In the genomic region with DNA sequence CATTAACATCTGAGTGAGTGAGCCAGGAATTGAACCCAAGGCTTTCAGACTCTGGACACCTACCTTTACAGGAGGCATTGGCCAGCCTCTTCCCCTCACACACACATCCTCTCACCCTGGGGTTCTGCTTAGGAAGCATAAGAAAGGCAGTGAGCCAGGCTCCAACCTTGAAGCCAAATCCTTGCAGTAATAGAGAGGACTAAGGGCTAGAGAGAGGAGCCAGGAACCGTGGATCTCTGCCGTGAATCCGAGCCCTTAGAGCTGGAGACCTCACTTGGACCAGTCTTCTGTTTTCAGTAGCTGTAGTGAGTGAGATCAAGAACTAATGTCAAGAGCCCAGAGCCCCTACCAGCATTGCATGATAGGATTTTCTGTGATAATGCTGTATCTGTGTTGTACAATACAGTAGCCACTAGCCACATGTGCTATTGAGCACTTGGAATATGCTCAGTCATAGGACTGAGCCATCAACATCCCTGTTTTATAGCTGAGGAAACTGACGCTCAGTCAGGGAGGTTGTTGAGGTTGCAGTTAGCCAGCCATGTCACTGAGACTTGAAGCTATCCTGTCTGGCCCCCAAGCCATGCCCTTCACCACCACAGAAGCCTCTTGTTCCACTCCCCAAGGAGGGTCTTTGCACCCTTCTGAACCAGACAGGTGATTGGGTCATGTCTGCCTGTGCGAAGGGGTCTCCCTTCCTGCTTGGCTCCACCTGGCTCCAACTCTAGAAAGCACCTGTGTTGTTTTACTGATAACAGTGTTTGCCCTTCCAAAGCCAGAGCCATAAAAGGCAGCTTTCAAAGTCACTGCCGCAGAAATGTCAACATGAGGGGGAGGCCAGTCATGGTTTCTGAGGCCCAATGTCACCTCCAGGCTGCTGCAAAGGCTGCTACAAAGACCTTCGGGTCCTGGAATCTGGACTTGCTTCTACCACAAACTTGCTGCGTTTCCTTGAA, we compare ENCODE assay signal across 1 cellular context.
TF ChIP-seq lines count a peak whose summit lies in the region.

No MANE protein-coding gene starts in this region.

TF ChIP-seq in K562, 482 proteins besides CTCF, POLR2A, EP300 and RAD21 (continued from another document and continues in another):
- TF ChIP-seq, protein P1, sequence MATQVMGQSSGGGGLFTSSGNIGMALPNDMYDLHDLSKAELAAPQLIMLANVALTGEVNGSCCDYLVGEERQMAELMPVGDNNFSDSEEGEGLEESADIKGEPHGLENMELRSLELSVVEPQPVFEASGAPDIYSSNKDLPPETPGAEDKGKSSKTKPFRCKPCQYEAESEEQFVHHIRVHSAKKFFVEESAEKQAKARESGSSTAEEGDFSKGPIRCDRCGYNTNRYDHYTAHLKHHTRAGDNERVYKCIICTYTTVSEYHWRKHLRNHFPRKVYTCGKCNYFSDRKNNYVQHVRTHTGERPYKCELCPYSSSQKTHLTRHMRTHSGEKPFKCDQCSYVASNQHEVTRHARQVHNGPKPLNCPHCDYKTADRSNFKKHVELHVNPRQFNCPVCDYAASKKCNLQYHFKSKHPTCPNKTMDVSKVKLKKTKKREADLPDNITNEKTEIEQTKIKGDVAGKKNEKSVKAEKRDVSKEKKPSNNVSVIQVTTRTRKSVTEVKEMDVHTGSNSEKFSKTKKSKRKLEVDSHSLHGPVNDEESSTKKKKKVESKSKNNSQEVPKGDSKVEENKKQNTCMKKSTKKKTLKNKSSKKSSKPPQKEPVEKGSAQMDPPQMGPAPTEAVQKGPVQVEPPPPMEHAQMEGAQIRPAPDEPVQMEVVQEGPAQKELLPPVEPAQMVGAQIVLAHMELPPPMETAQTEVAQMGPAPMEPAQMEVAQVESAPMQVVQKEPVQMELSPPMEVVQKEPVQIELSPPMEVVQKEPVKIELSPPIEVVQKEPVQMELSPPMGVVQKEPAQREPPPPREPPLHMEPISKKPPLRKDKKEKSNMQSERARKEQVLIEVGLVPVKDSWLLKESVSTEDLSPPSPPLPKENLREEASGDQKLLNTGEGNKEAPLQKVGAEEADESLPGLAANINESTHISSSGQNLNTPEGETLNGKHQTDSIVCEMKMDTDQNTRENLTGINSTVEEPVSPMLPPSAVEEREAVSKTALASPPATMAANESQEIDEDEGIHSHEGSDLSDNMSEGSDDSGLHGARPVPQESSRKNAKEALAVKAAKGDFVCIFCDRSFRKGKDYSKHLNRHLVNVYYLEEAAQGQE (CRISPR knock-in tag; IDR thresholded peaks at IDR 0.05; ENCODE audit: low read depth) = no peak
- TF ChIP-seq ZNF316 (IDR thresholded peaks at IDR 0.05) (peak; percentile 74), FOXP1 (CRISPR knock-in tag; IDR thresholded peaks at IDR 0.05) (no peak), BCL6 (CRISPR knock-in tag; IDR thresholded peaks at IDR 0.05) (0 out of 2 replicates have a peak, but pooled peaks have one; percentile 26), NCOA2 (IDR thresholded peaks at IDR 0.05; ENCODE audit: partially characterized antibody in 2 of 2) (no peak), EHMT2 (IDR thresholded peaks at IDR 0.05) (peak; percentile 41; the same call in 1 of the 2 replicates), TEAD4 (IDR thresholded peaks at IDR 0.05; ENCODE audit: low read length) (peak; percentile 71), TEAD4 (CRISPR knock-in tag; IDR thresholded peaks at IDR 0.05; ENCODE audit: borderline replicate concordance) (no peak), MCM3 (IDR thresholded peaks at IDR 0.05) (no peak), MEIS2 (IDR thresholded peaks at IDR 0.05; ENCODE audit: partially characterized antibody) (peak; percentile 38), SAFB2 (IDR thresholded peaks at IDR 0.05; ENCODE audit: borderline replicate concordance, low read depth, low read length, severe bottlenecking) (no peak), EP400 (IDR thresholded peaks at IDR 0.05) (no peak; the same call in 1 of the 2 replicates), RCOR1 (IDR thresholded peaks at IDR 0.05; ENCODE audit: borderline replicate concordance in 1 of 2, low read depth in 2 of 2, low read length in 2 of 2) (peak in 1 of 2 experiments; percentile 66; a peak in 1 of 4 replicates), MEF2D (tag; conservative IDR thresholded peaks at IDR 0.05; ENCODE audit: low read depth) (peak; percentile 77), ZNF12 (CRISPR knock-in tag; IDR thresholded peaks at IDR 0.05) (no peak), ZNF431 (CRISPR knock-in tag; IDR thresholded peaks at IDR 0.05) (no peak), NR4A1 (CRISPR knock-in tag; IDR thresholded peaks at IDR 0.05) (no peak), NR4A1 (tag; IDR thresholded peaks at IDR 0.05) (peak; percentile 95), PTTG1 (tag; IDR thresholded peaks at IDR 0.05; ENCODE audit: low read depth) (0 out of 2 replicates have a peak, but pooled peaks have one; percentile 24), KLF16 (IDR thresholded peaks at IDR 0.05) (peak; percentile 75; the same call in 1 of the 2 replicates), FOXM1 (IDR thresholded peaks at IDR 0.05; ENCODE audit: low read depth) (peak; percentile 18; the same call in 1 of the 2 replicates), FOXM1 (CRISPR knock-in tag; IDR thresholded peaks at IDR 0.05; ENCODE audit: low read depth) (no peak), TRIM24 (IDR thresholded peaks at IDR 0.05) (peak in 1 of 2 experiments; percentile 64; a peak in 1 of 4 replicates), DPF2 (IDR thresholded peaks at IDR 0.05) (peak; percentile 89), ETV1 (tag; conservative IDR thresholded peaks at IDR 0.05; ENCODE audit: low read depth) (peak; percentile 22; the same call in 1 of the 2 replicates), ZBTB1 (CRISPR knock-in tag; IDR thresholded peaks at IDR 0.05; ENCODE audit: borderline replicate concordance, low read depth) (no peak), CEBPB (tag; IDR thresholded peaks at IDR 0.05) (peak; percentile 55), FOXA3 (CRISPR knock-in tag; conservative IDR thresholded peaks at IDR 0.05 in 1 of 2, IDR thresholded peaks at IDR 0.05 in 1 of 2) (peak; percentile 98)
- TF ChIP-seq, protein P2, sequence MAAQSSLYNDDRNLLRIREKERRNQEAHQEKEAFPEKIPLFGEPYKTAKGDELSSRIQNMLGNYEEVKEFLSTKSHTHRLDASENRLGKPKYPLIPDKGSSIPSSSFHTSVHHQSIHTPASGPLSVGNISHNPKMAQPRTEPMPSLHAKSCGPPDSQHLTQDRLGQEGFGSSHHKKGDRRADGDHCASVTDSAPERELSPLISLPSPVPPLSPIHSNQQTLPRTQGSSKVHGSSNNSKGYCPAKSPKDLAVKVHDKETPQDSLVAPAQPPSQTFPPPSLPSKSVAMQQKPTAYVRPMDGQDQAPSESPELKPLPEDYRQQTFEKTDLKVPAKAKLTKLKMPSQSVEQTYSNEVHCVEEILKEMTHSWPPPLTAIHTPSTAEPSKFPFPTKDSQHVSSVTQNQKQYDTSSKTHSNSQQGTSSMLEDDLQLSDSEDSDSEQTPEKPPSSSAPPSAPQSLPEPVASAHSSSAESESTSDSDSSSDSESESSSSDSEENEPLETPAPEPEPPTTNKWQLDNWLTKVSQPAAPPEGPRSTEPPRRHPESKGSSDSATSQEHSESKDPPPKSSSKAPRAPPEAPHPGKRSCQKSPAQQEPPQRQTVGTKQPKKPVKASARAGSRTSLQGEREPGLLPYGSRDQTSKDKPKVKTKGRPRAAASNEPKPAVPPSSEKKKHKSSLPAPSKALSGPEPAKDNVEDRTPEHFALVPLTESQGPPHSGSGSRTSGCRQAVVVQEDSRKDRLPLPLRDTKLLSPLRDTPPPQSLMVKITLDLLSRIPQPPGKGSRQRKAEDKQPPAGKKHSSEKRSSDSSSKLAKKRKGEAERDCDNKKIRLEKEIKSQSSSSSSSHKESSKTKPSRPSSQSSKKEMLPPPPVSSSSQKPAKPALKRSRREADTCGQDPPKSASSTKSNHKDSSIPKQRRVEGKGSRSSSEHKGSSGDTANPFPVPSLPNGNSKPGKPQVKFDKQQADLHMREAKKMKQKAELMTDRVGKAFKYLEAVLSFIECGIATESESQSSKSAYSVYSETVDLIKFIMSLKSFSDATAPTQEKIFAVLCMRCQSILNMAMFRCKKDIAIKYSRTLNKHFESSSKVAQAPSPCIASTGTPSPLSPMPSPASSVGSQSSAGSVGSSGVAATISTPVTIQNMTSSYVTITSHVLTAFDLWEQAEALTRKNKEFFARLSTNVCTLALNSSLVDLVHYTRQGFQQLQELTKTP (IDR thresholded peaks at IDR 0.05; ENCODE audit: low read depth in 1 of 2, partially characterized antibody in 2 of 2) = peak; percentile 58 to 65
- TF ChIP-seq, protein P3, sequence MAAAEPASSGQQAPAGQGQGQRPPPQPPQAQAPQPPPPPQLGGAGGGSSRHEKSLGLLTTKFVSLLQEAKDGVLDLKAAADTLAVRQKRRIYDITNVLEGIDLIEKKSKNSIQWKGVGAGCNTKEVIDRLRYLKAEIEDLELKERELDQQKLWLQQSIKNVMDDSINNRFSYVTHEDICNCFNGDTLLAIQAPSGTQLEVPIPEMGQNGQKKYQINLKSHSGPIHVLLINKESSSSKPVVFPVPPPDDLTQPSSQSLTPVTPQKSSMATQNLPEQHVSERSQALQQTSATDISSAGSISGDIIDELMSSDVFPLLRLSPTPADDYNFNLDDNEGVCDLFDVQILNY (CRISPR knock-in tag; IDR thresholded peaks at IDR 0.05) = no peak
- TF ChIP-seq, protein P4, sequence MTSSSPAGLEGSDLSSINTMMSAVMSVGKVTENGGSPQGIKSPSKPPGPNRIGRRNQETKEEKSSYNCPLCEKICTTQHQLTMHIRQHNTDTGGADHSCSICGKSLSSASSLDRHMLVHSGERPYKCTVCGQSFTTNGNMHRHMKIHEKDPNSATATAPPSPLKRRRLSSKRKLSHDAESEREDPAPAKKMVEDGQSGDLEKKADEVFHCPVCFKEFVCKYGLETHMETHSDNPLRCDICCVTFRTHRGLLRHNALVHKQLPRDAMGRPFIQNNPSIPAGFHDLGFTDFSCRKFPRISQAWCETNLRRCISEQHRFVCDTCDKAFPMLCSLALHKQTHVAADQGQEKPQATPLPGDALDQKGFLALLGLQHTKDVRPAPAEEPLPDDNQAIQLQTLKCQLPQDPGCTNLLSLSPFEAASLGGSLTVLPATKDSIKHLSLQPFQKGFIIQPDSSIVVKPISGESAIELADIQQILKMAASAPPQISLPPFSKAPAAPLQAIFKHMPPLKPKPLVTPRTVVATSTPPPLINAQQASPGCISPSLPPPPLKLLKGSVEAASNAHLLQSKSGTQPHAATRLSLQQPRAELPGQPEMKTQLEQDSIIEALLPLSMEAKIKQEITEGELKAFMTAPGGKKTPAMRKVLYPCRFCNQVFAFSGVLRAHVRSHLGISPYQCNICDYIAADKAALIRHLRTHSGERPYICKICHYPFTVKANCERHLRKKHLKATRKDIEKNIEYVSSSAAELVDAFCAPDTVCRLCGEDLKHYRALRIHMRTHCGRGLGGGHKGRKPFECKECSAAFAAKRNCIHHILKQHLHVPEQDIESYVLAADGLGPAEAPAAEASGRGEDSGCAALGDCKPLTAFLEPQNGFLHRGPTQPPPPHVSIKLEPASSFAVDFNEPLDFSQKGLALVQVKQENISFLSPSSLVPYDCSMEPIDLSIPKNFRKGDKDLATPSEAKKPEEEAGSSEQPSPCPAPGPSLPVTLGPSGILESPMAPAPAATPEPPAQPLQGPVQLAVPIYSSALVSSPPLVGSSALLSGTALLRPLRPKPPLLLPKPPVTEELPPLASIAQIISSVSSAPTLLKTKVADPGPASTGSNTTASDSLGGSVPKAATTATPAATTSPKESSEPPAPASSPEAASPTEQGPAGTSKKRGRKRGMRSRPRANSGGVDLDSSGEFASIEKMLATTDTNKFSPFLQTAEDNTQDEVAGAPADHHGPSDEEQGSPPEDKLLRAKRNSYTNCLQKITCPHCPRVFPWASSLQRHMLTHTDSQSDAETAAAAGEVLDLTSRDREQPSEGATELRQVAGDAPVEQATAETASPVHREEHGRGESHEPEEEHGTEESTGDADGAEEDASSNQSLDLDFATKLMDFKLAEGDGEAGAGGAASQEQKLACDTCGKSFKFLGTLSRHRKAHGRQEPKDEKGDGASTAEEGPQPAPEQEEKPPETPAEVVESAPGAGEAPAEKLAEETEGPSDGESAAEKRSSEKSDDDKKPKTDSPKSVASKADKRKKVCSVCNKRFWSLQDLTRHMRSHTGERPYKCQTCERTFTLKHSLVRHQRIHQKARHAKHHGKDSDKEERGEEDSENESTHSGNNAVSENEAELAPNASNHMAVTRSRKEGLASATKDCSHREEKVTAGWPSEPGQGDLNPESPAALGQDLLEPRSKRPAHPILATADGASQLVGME (CRISPR knock-in tag; IDR thresholded peaks at IDR 0.05) = peak; percentile 21; the same call in 1 of the 2 replicates
- TF ChIP-seq, protein P5, sequence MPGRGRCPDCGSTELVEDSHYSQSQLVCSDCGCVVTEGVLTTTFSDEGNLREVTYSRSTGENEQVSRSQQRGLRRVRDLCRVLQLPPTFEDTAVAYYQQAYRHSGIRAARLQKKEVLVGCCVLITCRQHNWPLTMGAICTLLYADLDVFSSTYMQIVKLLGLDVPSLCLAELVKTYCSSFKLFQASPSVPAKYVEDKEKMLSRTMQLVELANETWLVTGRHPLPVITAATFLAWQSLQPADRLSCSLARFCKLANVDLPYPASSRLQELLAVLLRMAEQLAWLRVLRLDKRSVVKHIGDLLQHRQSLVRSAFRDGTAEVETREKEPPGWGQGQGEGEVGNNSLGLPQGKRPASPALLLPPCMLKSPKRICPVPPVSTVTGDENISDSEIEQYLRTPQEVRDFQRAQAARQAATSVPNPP (IDR thresholded peaks at IDR 0.05; ENCODE audit: borderline replicate concordance, insufficient read depth, insufficient read length) = no peak
- TF ChIP-seq, protein P6, sequence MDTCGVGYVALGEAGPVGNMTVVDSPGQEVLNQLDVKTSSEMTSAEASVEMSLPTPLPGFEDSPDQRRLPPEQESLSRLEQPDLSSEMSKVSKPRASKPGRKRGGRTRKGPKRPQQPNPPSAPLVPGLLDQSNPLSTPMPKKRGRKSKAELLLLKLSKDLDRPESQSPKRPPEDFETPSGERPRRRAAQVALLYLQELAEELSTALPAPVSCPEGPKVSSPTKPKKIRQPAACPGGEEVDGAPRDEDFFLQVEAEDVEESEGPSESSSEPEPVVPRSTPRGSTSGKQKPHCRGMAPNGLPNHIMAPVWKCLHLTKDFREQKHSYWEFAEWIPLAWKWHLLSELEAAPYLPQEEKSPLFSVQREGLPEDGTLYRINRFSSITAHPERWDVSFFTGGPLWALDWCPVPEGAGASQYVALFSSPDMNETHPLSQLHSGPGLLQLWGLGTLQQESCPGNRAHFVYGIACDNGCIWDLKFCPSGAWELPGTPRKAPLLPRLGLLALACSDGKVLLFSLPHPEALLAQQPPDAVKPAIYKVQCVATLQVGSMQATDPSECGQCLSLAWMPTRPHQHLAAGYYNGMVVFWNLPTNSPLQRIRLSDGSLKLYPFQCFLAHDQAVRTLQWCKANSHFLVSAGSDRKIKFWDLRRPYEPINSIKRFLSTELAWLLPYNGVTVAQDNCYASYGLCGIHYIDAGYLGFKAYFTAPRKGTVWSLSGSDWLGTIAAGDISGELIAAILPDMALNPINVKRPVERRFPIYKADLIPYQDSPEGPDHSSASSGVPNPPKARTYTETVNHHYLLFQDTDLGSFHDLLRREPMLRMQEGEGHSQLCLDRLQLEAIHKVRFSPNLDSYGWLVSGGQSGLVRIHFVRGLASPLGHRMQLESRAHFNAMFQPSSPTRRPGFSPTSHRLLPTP (IDR thresholded peaks at IDR 0.05; ENCODE audit: borderline replicate concordance, extremely low read depth, insufficient read length) = no peak
- TF ChIP-seq, protein P7, sequence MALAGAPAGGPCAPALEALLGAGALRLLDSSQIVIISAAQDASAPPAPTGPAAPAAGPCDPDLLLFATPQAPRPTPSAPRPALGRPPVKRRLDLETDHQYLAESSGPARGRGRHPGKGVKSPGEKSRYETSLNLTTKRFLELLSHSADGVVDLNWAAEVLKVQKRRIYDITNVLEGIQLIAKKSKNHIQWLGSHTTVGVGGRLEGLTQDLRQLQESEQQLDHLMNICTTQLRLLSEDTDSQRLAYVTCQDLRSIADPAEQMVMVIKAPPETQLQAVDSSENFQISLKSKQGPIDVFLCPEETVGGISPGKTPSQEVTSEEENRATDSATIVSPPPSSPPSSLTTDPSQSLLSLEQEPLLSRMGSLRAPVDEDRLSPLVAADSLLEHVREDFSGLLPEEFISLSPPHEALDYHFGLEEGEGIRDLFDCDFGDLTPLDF (CRISPR knock-in tag; IDR thresholded peaks at IDR 0.05) = no peak
